Comparison of ENCODE assay signal across 9 cellular contexts in the genomic region with DNA sequence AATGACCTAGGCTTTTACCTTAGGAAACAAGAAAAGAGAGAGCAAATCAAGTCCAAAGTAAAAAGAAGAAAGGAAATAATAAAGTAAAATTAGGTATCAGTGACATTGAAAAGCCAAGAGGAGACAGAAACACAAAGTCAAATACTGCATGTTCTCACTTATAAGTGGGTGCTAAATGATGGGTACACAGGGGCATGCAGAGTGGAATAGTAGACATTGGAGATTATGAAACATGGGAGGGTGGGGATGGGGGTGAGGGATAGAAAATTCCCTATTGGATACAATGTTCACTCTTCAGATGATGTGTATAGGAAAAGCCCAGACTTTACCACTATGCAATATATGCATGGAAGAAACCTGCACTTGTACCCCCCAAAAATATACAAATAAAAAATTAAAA.
"Had no signal": no experiment of that assay in that cellular context is flagged by ENCODE, and none has a peak within 500 bp of the region (broad histone marks: within the 10 kb centered on the region; RNA-seq: fewer than 3 reads in every experiment).

No MANE protein-coding gene starts in this region.

- H3K4me1 ChIP-seq: HAP-1 had no signal

- ATAC-seq: GM23338, HCT116 had no signal

- DNase-seq: GM23248, GOT3, H7, H9, HCEC 1CT, HFFc6 had no signal

- H3K9me3 ChIP-seq: HAP-1 had no signal

- H3K27ac ChIP-seq: GM23248 had no signal

- H3K36me3 ChIP-seq: HAP-1 had no signal

- H3K4me3 ChIP-seq: GM23248, GM23338, HAP-1 had no signal
